In genomic region chr12:44077293-44077692, GRCh38 we compare ENCODE assay signal across 26 cellular contexts.
"Had no signal": no experiment of that assay in that cellular context is flagged by ENCODE, and none has a peak within 500 bp of the region (broad histone marks: within the 10 kb centered on the region; RNA-seq: fewer than 3 reads in every experiment).

No MANE protein-coding gene starts in this region.

- ATAC-seq: activated CD4-positive, CD25-positive, alpha-beta regulatory T cell treated with anti-CD3 and anti-CD28 coated beads, Interleukin-2, amount 50 U/mL, for 24 hours; activated CD8-positive, alpha-beta T cell treated with anti-CD3 and anti-CD28 coated beads, Interleukin-2, amount 10 ng/mL, durations not matched to agents 7 days and 5 days; PC-3; SK-N-SH treated with all-trans-retinoic acid at 6 μM for 48 hours had no signal

- H3K9ac ChIP-seq: KMS-11 had no signal

- H3K4me1 ChIP-seq: breast epithelium, SJSA1 had no signal

- H3K27me3 ChIP-seq: adrenal gland, breast epithelium, MG63, SJSA1 had no signal

- H3K9me3 ChIP-seq: adrenal gland, breast epithelium, MG63, SJSA1 had no signal

- H3K36me3 ChIP-seq: adrenal gland, breast epithelium, MG63, SJSA1 had no signal

- H3K27ac ChIP-seq: adrenal gland, breast epithelium, KMS-11, SJSA1 had no signal

- H3K4me2 ChIP-seq: KMS-11 had no signal

- H3K4me3 ChIP-seq: adrenal gland, breast epithelium, MG63, SJSA1 had no signal

- FAIRE-seq: RCC 7860 had no signal

- DNase-seq: activated CD4-positive, alpha-beta T cell treated with anti-CD3 and anti-CD28 coated beads for 48 hours; activated CD4-positive, alpha-beta T cell treated with anti-CD3 and anti-CD28 coated beads, Interleukin-2, amount 50 U/mL, for 4 hours; activated CD8-positive, alpha-beta memory T cell treated with anti-CD3 and anti-CD28 coated beads, Interleukin-2, amount 50 U/mL, for 48 hours; activated CD8-positive, alpha-beta T cell treated with anti-CD3 and anti-CD28 coated beads, Interleukin-2, amount 10 ng/mL, durations not matched to agents 7 days and 5 days; activated naive CD4-positive, alpha-beta T cell treated with anti-CD3 and anti-CD28 coated beads, Interleukin-2, amount 50 U/mL, for 16 hours; activated naive CD8-positive, alpha-beta T cell treated with anti-CD3 and anti-CD28 coated beads, Interleukin-2, amount 10 ng/mL, durations not matched to agents 7 days and 5 days; activated T-cell treated with anti-CD3 and anti-CD28 coated beads, Interleukin-2, amount 50 U/mL, for 1 hour; adrenal gland; MG63; MV-4-11; NCI-H1105; NCI-H1436; NCI-H1694 treated with DMSO at 0.1 percent for 48 hours; NCI-H2029 treated with DMSO at 0.1 percent for 48 hours; NCI-H345; NCI-H510A; NCI-H526 treated with DMSO at 0.1 percent for 48 hours; PC-3; SHP77; SW 1271 had no signal
